ENCODE assay signal across 3 cellular contexts in genomic region chr13:34959489-34959888, GRCh38.
A peak's percentile ranks its signal among the peaks of the same experiment; 100 is the strongest.
TF ChIP-seq lines count a peak whose summit lies in the region.

No MANE protein-coding gene starts in this region.

TF ChIP-seq in A549, 52 proteins besides CTCF, POLR2A, EP300 and RAD21:
- TF ChIP-seq MAFK (IDR thresholded peaks at IDR 0.05; ENCODE audit: partially characterized antibody) (peak; percentile 88), JUNB (IDR thresholded peaks at IDR 0.05) (no peak)

TF ChIP-seq in IMR-90, 13 proteins besides CTCF, POLR2A, EP300 and RAD21:
- TF ChIP-seq CEBPB (IDR thresholded peaks at IDR 0.05; ENCODE audit: low read depth, low read length) (no peak), NFE2L2 (IDR thresholded peaks at IDR 0.05; ENCODE audit: low read depth, low read length) (no peak), RCOR1 (IDR thresholded peaks at IDR 0.05; ENCODE audit: insufficient replicate concordance, low read length) (no peak), MAFK (IDR thresholded peaks at IDR 0.05; ENCODE audit: low read depth, low read length) (peak; percentile 89), ELK1 (IDR thresholded peaks at IDR 0.05; ENCODE audit: borderline replicate concordance, low read depth, low read length) (no peak), USF2 (IDR thresholded peaks at IDR 0.05; ENCODE audit: low read depth, low read length) (no peak), MAZ (IDR thresholded peaks at IDR 0.05; ENCODE audit: borderline replicate concordance, low read depth, low read length) (no peak)

TF ChIP-seq in H1, 55 proteins besides CTCF, POLR2A, EP300 and RAD21:
- TF ChIP-seq MAFK (IDR thresholded peaks at IDR 0.05; ENCODE audit: low read depth, low read length) (0 out of 2 replicates have a peak, but pooled peaks have one; percentile 46), KDM1A (IDR thresholded peaks at IDR 0.05; ENCODE audit: borderline replicate concordance, low read length) (no peak)
